In genomic region chr17:46870116-46870803, GRCh38 we compare ENCODE assay signal across 35 cellular contexts. TPM values are rescaled to one million over a fixed set of nuclear protein-coding genes. Genes with fewer than 3 reads are reported as not detected.
A peak's percentile ranks its signal among the peaks of the same experiment; 100 is the strongest.
DNase-seq lines count a peak whose midpoint lies in the region; ATAC-seq and TF ChIP-seq lines count a peak whose summit lies in the region.
"Had no signal": no experiment of that assay in that cellular context is flagged by ENCODE, and none has a peak within 500 bp of the region (broad histone marks: within the 10 kb centered on the region; RNA-seq: fewer than 3 reads in every experiment).

No MANE protein-coding gene starts in this region.

- no peaks in the 10 kb centered on the region for H3K4me1 ChIP-seq in right cardiac atrium (ENCODE audit: control insufficient read depth, insufficient read depth, low read length)
- H3K4me1 ChIP-seq: suprapubic skin had no signal

- no peaks in the 10 kb centered on the region for H3K36me3 Mint-ChIP-seq in mesothelial cell of epicardium
- H3K36me3 Mint-ChIP-seq in activated CD8-positive, alpha-beta T cell treated with anti-CD3 and anti-CD28 coated beads, Interleukin-2, amount 10 ng/mL, durations not matched to agents 7 days and 5 days (ENCODE audit: low read depth): no peaks in the 10 kb centered on the region
- H3K36me3 Mint-ChIP-seq: activated naive CD8-positive, alpha-beta T cell treated with anti-CD3 and anti-CD28 coated beads for 36 hours had no signal

- no peaks in the 10 kb centered on the region for H3K9me3 ChIP-seq in right cardiac atrium (ENCODE audit: control insufficient read depth, low read length)
- H3K9me3 ChIP-seq: suprapubic skin had no signal

- TF ChIP-seq CTCF in mesothelial cell of epicardium (IDR thresholded peaks at IDR 0.05; ENCODE audit: unreplicated experiment): no peak

- 78% methylated on average over 9 of the region's 9 CpGs for WGBS in right cardiac atrium

- H3K27me3 Mint-ChIP-seq in mesothelial cell of epicardium (ENCODE audit: low read depth): no peaks in the 10 kb centered on the region
- peaks cover 2% of the 10 kb centered on the region for H3K27me3 Mint-ChIP-seq in activated CD8-positive, alpha-beta T cell treated with anti-CD3 and anti-CD28 coated beads, Interleukin-2, amount 10 ng/mL, durations not matched to agents 7 days and 5 days (ENCODE audit: low read depth)

- peaks cover 13% of the 10 kb centered on the region for H3K4me1 Mint-ChIP-seq in mesothelial cell of epicardium
- peaks cover 3% of the 10 kb centered on the region for H3K4me1 Mint-ChIP-seq in activated CD8-positive, alpha-beta T cell treated with anti-CD3 and anti-CD28 coated beads, Interleukin-2, amount 10 ng/mL, durations not matched to agents 7 days and 5 days (ENCODE audit: low read depth)
- H3K4me1 Mint-ChIP-seq: activated naive CD8-positive, alpha-beta T cell treated with anti-CD3 and anti-CD28 coated beads for 36 hours; nephron progenitor cell had no signal

- DNase-seq in right cardiac atrium (no peak), Right ventricle myocardium superior (no peak), glomerular visceral epithelial cell (ENCODE audit: extremely low spot score) (peak; percentile 39), mesothelial cell of epicardium (ENCODE audit: low spot score in 2 of 2, unreplicated experiment in 2 of 2) (no peak), NCI-H1417 treated with DMSO at 0.1 percent for 48 hours (lab: John Stamatoyannopoulos, UW) (no peak)
- DNase-seq in activated CD8-positive, alpha-beta T cell treated with anti-CD3 and anti-CD28 coated beads, Interleukin-2, amount 10 ng/mL, durations not matched to agents 7 days and 5 days: no peak
- DNase-seq: 8988T; activated CD4-positive, alpha-beta T cell treated with anti-CD3 and anti-CD28 coated beads for 4 hours; activated CD8-positive, alpha-beta memory T cell treated with anti-CD3 and anti-CD28 coated beads for 24 hours; activated gamma-delta T cell; activated naive CD8-positive, alpha-beta T cell treated with anti-CD3 and anti-CD28 coated beads for 36 hours; anterior cingulate cortex; effector memory CD8-positive, alpha-beta T cell; erythroblast; glutamatergic neuron; MM.1S; NCI-H1436; NCI-H2081 treated with DMSO at 0.1 percent for 48 hours; NCI-H2227 treated with DMSO at 0.1 percent for 48 hours; NCI-H69; nephron progenitor cell; stimulated activated naive CD4-positive, alpha-beta T cell; SW 1271; T1000; WERI-Rb-1 had no signal

- CTCF ChIA-PET in activated CD8-positive, alpha-beta T cell treated with anti-CD3 and anti-CD28 coated beads, Interleukin-2, amount 10 ng/mL, durations not matched to agents 7 days and 5 days (lab: Charles Lee): interaction anchor here (0.8 kb wide), 1 partner anchor 71 kb away, joined by 3 read pairs; no protein-coding TSS in a partner anchor

- intact Hi-C loops in right cardiac atrium (cut with DNase I): no loop called here
- intact Hi-C loops in Right ventricle myocardium superior (cut with DNase I): no loop called here

- H3K9me3 Mint-ChIP-seq in mesothelial cell of epicardium: no peaks in the 10 kb centered on the region
- H3K9me3 Mint-ChIP-seq in activated CD8-positive, alpha-beta T cell treated with anti-CD3 and anti-CD28 coated beads, Interleukin-2, amount 10 ng/mL, durations not matched to agents 7 days and 5 days (ENCODE audit: insufficient read depth): no peaks in the 10 kb centered on the region
- H3K9me3 Mint-ChIP-seq: activated naive CD8-positive, alpha-beta T cell treated with anti-CD3 and anti-CD28 coated beads for 36 hours; effector memory CD8-positive, alpha-beta T cell; nephron progenitor cell had no signal

- no peak overlapping the region for H3K27ac ChIP-seq in right cardiac atrium (ENCODE audit: low read length)
- H3K27ac ChIP-seq: cardiac muscle cell, coronary artery, KMS-11, suprapubic skin, WERI-Rb-1 had no signal

- H3K27me3 ChIP-seq in right cardiac atrium (ENCODE audit: control insufficient read depth, insufficient read depth): no peaks in the 10 kb centered on the region
- H3K27me3 ChIP-seq: cardiac muscle cell had no signal

- peak; percentile 27 to 44 for ATAC-seq in right cardiac atrium
- ATAC-seq in Right ventricle myocardium superior (ENCODE audit: poor library complexity): no peak
- ATAC-seq in HG02571 (IDR thresholded peaks at IDR 0.05; ENCODE audit: unreplicated experiment): no peak
- ATAC-seq in HG02973 (IDR thresholded peaks at IDR 0.05; ENCODE audit: unreplicated experiment): no peak
- no peak for ATAC-seq in activated CD8-positive, alpha-beta T cell treated with anti-CD3 and anti-CD28 coated beads, Interleukin-2, amount 10 ng/mL, durations not matched to agents 7 days and 5 days
- ATAC-seq: effector memory CD8-positive, alpha-beta T cell had no signal

- no peak overlapping the region for H3K4me3 ChIP-seq in right cardiac atrium (ENCODE audit: low read length)
- H3K4me3 ChIP-seq: cardiac muscle cell, coronary artery, lung, suprapubic skin had no signal

- peak overlapping the region; percentile 30 for H3K27ac Mint-ChIP-seq in mesothelial cell of epicardium
- no peak overlapping the region for H3K27ac Mint-ChIP-seq in activated CD8-positive, alpha-beta T cell treated with anti-CD3 and anti-CD28 coated beads, Interleukin-2, amount 10 ng/mL, durations not matched to agents 7 days and 5 days
- H3K27ac Mint-ChIP-seq: activated naive CD8-positive, alpha-beta T cell treated with anti-CD3 and anti-CD28 coated beads for 36 hours; effector memory CD8-positive, alpha-beta T cell; nephron progenitor cell had no signal

- POLR2A ChIA-PET in activated CD8-positive, alpha-beta T cell treated with anti-CD3 and anti-CD28 coated beads, Interleukin-2, amount 10 ng/mL, durations not matched to agents 7 days and 5 days (lab: Charles Lee): no interaction called here

- no peak overlapping the region for H3K4me3 Mint-ChIP-seq in mesothelial cell of epicardium
- H3K4me3 Mint-ChIP-seq in activated CD8-positive, alpha-beta T cell treated with anti-CD3 and anti-CD28 coated beads, Interleukin-2, amount 10 ng/mL, durations not matched to agents 7 days and 5 days: no peak overlapping the region
- H3K4me3 Mint-ChIP-seq: activated naive CD8-positive, alpha-beta T cell treated with anti-CD3 and anti-CD28 coated beads for 36 hours; effector memory CD8-positive, alpha-beta T cell; nephron progenitor cell had no signal

RNA-seq across cellular contexts. Expression of gene WNT9B, which starts 18.9 kb away (rescaled TPM):
- total RNA-seq in right cardiac atrium (10 to 100 TPM in 1 of 4 donors, 1 to 10 TPM in 3; 2.4 to 20.7 (median 3.4) TPM), Right ventricle myocardium superior (0.13 TPM), mesothelial cell of epicardium (1.2 to 2.0 TPM (median 1.6 TPM) in 3 replicates)
- 0.61 TPM for polyA plus RNA-seq in right cardiac atrium
- total RNA-seq in activated CD8-positive, alpha-beta T cell treated with anti-CD3 and anti-CD28 coated beads, Interleukin-2, amount 10 ng/mL, durations not matched to agents 7 days and 5 days: not detected
- total RNA-seq: activated naive CD8-positive, alpha-beta T cell treated with anti-CD3 and anti-CD28 coated beads for 36 hours; cardiac muscle cell; HT1080; mononuclear cell; skeletal muscle tissue had no signal

RNA-seq across cellular contexts. Expression of gene WNT3, which starts 51.8 kb away (rescaled TPM):
- total RNA-seq in right cardiac atrium: 1 to 10 TPM in 3 of 4 donors, under 1 TPM in 1; 0.79 to 2.5 (median 1.5) TPM
- 1.0 TPM for polyA plus RNA-seq in right cardiac atrium
- total RNA-seq in Right ventricle myocardium superior: 0.91 TPM
- total RNA-seq in mesothelial cell of epicardium: 64.2 to 66.4 TPM (median 65.7 TPM) in 3 replicates
- not detected for total RNA-seq in activated CD8-positive, alpha-beta T cell treated with anti-CD3 and anti-CD28 coated beads, Interleukin-2, amount 10 ng/mL, durations not matched to agents 7 days and 5 days

RNA-seq across cellular contexts. Expression of gene GOSR2, which starts 52.7 kb away (rescaled TPM):
- total RNA-seq in right cardiac atrium (10 to 100 TPM; 46.6 to 69.8 (median 48.6) TPM), Right ventricle myocardium superior (32.0 TPM), mesothelial cell of epicardium (87.3 to 90.9 TPM (median 88.4 TPM) in 3 replicates)
- polyA plus RNA-seq in right cardiac atrium: 29.1 TPM
- 10 to 100 TPM; 50.6 to 51.5 TPM for total RNA-seq in activated CD8-positive, alpha-beta T cell treated with anti-CD3 and anti-CD28 coated beads, Interleukin-2, amount 10 ng/mL, durations not matched to agents 7 days and 5 days

Comparison
In these comparisons a context has a peak if more than half of its experiments do, and no peak if none do; other contexts are left out.
1. ATAC-seq: peak in right cardiac atrium (2 of 2); none in Right ventricle myocardium superior (single experiment), HG02571 (single experiment), HG02973 (single experiment) and activated CD8-positive, alpha-beta T cell treated with anti-CD3 and anti-CD28 coated beads, Interleukin-2, amount 10 ng/mL, durations not matched to agents 7 days and 5 days (single experiment).
2. RNA of gene WNT3, which starts 51.8 kb away (total RNA-seq): 64.2 to 66.4 TPM in mesothelial cell of epicardium; 0.79 to 2.5 TPM in right cardiac atrium, 0.91 TPM in Right ventricle myocardium superior (single experiment) and not detected in activated CD8-positive, alpha-beta T cell treated with anti-CD3 and anti-CD28 coated beads, Interleukin-2, amount 10 ng/mL, durations not matched to agents 7 days and 5 days; every median in the first group is over 10 times any median in the second.